Comparison of ENCODE assay signal across 2 cellular contexts in the genomic region with DNA sequence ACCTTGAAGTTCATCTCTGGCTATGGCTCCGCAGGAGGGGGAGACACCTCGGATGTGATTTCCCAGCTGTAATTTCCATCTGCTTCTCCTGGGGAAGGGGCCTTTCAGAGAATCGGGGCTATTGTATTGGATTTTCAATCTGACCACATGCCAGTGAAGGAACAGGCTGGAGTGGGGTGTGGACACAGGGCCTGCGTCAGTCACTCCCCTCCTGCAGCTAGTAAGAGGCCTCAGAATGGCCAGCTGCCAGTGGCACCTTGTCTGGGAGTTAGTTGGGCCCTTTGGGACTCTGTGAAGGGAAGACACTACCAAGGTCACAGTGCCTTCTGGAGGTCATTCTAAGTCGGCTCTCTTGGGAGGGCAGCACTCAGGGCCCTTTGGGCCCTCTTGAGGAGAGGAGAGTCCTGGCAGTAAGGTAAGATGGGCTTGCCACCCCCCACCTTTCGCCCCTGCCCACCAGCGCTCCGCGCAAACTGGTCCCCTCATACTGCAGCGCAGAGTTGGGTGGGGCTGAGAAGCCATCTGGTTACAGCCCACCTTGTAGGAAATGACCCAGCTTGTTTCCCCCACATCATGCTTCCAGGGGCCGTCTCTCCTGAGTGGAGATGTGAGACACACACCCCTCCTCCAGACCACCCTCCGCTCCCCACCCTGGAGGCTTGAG.
A peak's percentile ranks its signal among the peaks of the same experiment; 100 is the strongest.
TF ChIP-seq lines count a peak whose summit lies in the region.

No MANE protein-coding gene starts in this region.

TF ChIP-seq in HEK293, 187 proteins besides CTCF, POLR2A, EP300 and RAD21 (continued from another document):
- TF ChIP-seq EGR2 (tag by site-specific recombination; IDR thresholded peaks at IDR 0.05; ENCODE audit: low read depth) = peak; percentile 23; the same call in 1 of the 2 replicates
TF ChIP-seq in HEK293: peak in this region for 1.

TF ChIP-seq in H1, 55 proteins besides CTCF, POLR2A, EP300 and RAD21 (continued from another document):
- TF ChIP-seq GABPA (IDR thresholded peaks at IDR 0.05; ENCODE audit: borderline replicate concordance, insufficient read depth, low read length) (no peak), TAF1 (IDR thresholded peaks at IDR 0.05; ENCODE audit: low read depth, low read length) (no peak), NRF1 (IDR thresholded peaks at IDR 0.05; ENCODE audit: low read depth, low read length) (no peak), SIRT6 (IDR thresholded peaks at IDR 0.05; ENCODE audit: low read length) (no peak), YY1 (IDR thresholded peaks at IDR 0.05; ENCODE audit: low read depth, low read length) (no peak)
